ENCODE assay signal across 1 cellular context in the genomic region with DNA sequence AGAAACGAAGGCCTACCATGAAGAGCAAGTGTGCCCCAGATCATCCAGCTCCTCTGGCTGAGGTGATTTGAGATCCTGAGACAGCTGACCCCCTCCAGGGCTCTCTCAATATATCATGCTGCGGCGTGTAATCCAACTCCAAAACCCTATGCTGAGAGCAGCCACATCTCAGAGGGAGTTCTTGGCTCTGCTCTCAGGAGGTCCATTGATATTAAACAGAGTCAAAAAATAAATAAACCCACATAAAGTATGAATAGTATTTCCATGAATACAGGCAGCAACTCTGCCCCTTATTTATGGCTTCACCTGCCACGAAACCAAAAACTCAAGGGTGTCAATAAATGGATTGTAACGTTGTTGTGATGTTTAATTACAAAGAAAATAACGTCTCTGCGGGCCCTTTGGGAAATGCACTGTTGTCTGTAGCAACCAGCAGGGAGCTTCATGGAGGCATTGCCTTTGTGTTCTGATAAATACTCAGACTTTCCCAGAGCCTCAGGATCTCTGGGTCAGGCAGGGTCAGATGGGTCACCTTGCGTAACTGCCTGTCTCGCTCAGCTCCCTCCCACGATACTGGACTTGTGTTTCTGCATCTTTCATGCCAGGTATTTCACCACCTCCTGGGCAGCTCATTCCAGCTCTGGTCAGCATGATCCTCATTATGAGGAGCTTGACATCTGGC.
TF ChIP-seq lines count a peak whose summit lies in the region.

No MANE protein-coding gene starts in this region.

TF ChIP-seq in liver, 16 proteins besides CTCF, POLR2A, EP300 and RAD21 (continued from another document):
- TF ChIP-seq, protein P1, sequence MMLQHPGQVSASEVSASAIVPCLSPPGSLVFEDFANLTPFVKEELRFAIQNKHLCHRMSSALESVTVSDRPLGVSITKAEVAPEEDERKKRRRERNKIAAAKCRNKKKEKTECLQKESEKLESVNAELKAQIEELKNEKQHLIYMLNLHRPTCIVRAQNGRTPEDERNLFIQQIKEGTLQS (IDR thresholded peaks at IDR 0.05): peak; percentile 53
- TF ChIP-seq EGR1 (IDR thresholded peaks at IDR 0.05; ENCODE audit: low read depth in 2 of 2) (peak in 1 of 2 donors; percentile 53), HNF4G (IDR thresholded peaks at IDR 0.05) (peak; percentile 40)
